In genomic region chr9:19410195-19410503, GRCh38 we compare ENCODE assay signal across 1 cellular context.
TF ChIP-seq lines count a peak whose summit lies in the region.

No MANE protein-coding gene starts in this region.

TF ChIP-seq in H1, 55 proteins besides CTCF, POLR2A, EP300 and RAD21 (continued from another document):
- TF ChIP-seq ATF2 (IDR thresholded peaks at IDR 0.05; ENCODE audit: low read length) (no peak), RBBP5 (IDR thresholded peaks at IDR 0.05; ENCODE audit: borderline replicate concordance, low read depth, low read length) (no peak), SIRT6 (IDR thresholded peaks at IDR 0.05; ENCODE audit: low read length) (no peak), EGR1 (IDR thresholded peaks at IDR 0.05; ENCODE audit: borderline replicate concordance, low read depth, low read length) (no peak), BACH1 (IDR thresholded peaks at IDR 0.05; ENCODE audit: low read length) (no peak), NANOG (IDR thresholded peaks at IDR 0.05; ENCODE audit: insufficient read depth, low read depth, low read length, poor library complexity, severe bottlenecking) (no peak)
